ENCODE assay signal across 21 cellular contexts in the genomic region with DNA sequence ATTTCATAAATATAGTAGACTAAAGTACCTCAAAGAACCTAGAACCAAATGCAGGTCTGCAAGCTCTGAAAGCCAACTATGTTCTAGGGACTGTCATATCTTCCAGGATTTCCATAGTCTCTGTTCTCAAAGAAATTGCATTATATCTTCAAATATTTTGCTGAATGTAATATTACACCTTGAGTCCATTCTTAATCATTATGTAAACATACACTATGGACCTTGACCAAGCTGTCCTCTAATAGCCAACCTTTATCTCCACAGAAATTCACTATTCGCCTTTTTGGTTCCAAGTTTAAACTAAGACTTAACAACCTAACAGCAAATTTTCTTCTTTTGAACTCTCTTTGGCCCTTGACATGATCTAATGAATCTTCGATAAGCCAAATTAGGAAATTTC.
"Had no signal": no experiment of that assay in that cellular context is flagged by ENCODE, and none has a peak within 500 bp of the region (broad histone marks: within the 10 kb centered on the region; RNA-seq: fewer than 3 reads in every experiment).

No MANE protein-coding gene starts in this region.

- ATAC-seq: K562, Panc1 had no signal

- H3K4me1 Mint-ChIP-seq: IgD-negative memory B cell had no signal

- FAIRE-seq: K562 had no signal

- H3K9ac ChIP-seq: KMS-11, SK-N-SH had no signal

- H3K9me2 ChIP-seq: SK-N-SH had no signal

- H3K4me3 Mint-ChIP-seq: IgD-negative memory B cell had no signal

- H3K27ac ChIP-seq: KMS-11, RWPE1 had no signal

- DNase-seq: Kasumi-1, MM.1S, NCI-H1092 treated with DMSO at 0.1 percent for 48 hours, NCI-H1436, NCI-H187, NCI-H2029, NCI-H2081 treated with DMSO at 0.1 percent for 48 hours, NCI-H2171, NCI-H226, NCI-H446, NCI-H510A, NCI-H69, NCI-H774, SHP77, SK-N-SH, SW 1271 had no signal

- H3K4me2 ChIP-seq: KMS-11, SK-N-SH had no signal

- H3K4me3 ChIP-seq: K562 had no signal

- H3K9me3 ChIP-seq: SK-N-SH had no signal

- H3K27ac Mint-ChIP-seq: IgD-negative memory B cell had no signal

- H3K36me3 Mint-ChIP-seq: IgD-negative memory B cell had no signal

- H3K27me3 Mint-ChIP-seq: IgD-negative memory B cell had no signal
